9 cellular contexts compared by ENCODE assay signal in the genomic region with DNA sequence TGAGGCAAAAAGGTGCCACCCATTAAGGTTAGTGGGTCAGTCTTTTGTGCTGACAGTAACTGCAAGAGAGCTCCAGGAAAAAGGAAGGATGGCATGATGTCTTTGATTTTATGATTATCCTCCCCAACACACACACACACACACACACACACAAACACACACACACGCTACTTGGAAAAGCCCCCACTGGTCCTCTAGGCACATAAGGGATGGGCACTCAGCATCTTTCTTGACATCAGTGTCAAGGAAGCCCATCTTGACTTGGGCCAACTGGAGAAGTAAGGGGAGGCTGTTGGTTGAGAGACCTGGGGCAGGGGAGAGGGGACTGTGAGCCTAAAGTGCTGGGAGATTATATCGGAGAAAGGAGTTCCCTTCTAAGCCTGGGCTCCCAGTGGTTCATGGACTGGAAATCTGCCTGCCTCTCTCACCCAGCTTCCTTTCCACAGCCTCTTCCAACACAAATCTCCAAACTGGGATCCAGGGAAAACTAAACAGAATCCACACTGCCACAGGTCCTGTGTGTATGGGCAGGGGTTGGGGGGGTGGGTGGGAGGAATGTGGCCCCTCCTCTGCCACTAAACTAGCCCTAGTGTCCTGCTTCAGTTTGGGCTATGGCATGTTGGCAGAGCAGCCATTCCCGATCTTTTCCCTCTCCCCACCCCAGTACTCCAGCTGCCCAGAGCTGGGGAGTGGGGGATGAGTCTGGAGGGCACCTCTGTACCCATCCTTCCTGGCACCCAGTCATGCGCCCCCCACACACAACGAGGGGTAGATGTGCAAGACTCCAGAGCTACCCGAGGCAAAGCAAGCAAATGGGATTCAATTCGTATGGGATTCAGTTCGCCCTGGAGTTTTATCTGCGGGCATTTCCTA. TPM values are rescaled to one million over a fixed set of nuclear protein-coding genes. Genes with fewer than 3 reads are reported as not detected.
DNase-seq lines count a peak whose midpoint lies in the region; ATAC-seq lines count a peak whose summit lies in the region.
"Had no signal": no experiment of that assay in that cellular context is flagged by ENCODE, and none has a peak within 500 bp of the region (broad histone marks: within the 10 kb centered on the region; RNA-seq: fewer than 3 reads in every experiment).

No MANE protein-coding gene starts in this region.

- ATAC-seq in activated T-helper 17 cell treated with anti-CD3 and anti-CD28 coated beads, Interleukin-2, amount 50 U/mL, for 72 hours (replicated peaks), result no peak
- ATAC-seq in HG03045 (IDR thresholded peaks at IDR 0.05; ENCODE audit: unreplicated experiment), result no peak
- ATAC-seq in HG03025 (IDR thresholded peaks at IDR 0.05; ENCODE audit: low FRiP score, unreplicated experiment), result no peak
- no peak for ATAC-seq in HG02885 (IDR thresholded peaks at IDR 0.05; ENCODE audit: poor library complexity, unreplicated experiment)
- ATAC-seq: stimulated activated naive B cell treated with anti-CD40 and anti-IgM and Interleukin-4, amounts not matched to agents 10 μg/mL and 1 μg/mL and 100 μg/mL, for 72 hours had no signal

- peaks cover 17% of the 10 kb centered on the region for H3K27me3 Mint-ChIP-seq in activated T-helper 17 cell treated with anti-CD3 and anti-CD28 coated beads, Interleukin-2, amount 50 U/mL, for 72 hours

- no peaks in the 10 kb centered on the region for H3K36me3 Mint-ChIP-seq in activated T-helper 17 cell treated with anti-CD3 and anti-CD28 coated beads, Interleukin-2, amount 50 U/mL, for 72 hours (ENCODE audit: low read depth)
- H3K36me3 Mint-ChIP-seq: stimulated activated naive B cell treated with anti-CD40 and anti-IgM and Interleukin-4, amounts not matched to agents 10 μg/mL and 1 μg/mL and 100 μg/mL, for 72 hours had no signal

- peaks cover 11% of the 10 kb centered on the region for H3K4me1 Mint-ChIP-seq in activated T-helper 17 cell treated with anti-CD3 and anti-CD28 coated beads, Interleukin-2, amount 50 U/mL, for 72 hours

- DNase-seq in EH (ENCODE audit: low read depth), result peak; percentile 64
- peak; percentile 67 for DNase-seq in hepatic stellate cell (ENCODE audit: low spot score)
- DNase-seq in retina, result peak; percentile 28
- no peak for DNase-seq in HUDEP-2 (lab: John Stamatoyannopoulos, UW; ENCODE audit: unreplicated experiment in 76 of 76)
- DNase-seq: stimulated activated naive B cell treated with anti-CD40 and anti-IgM and Interleukin-4, amounts not matched to agents 10 μg/mL and 1 μg/mL and 100 μg/mL, for 72 hours had no signal

- no peak overlapping the region for H3K27ac Mint-ChIP-seq in activated T-helper 17 cell treated with anti-CD3 and anti-CD28 coated beads, Interleukin-2, amount 50 U/mL, for 72 hours
- H3K27ac Mint-ChIP-seq: stimulated activated naive B cell treated with anti-CD40 and anti-IgM and Interleukin-4, amounts not matched to agents 10 μg/mL and 1 μg/mL and 100 μg/mL, for 72 hours had no signal

- H3K4me3 Mint-ChIP-seq in activated T-helper 17 cell treated with anti-CD3 and anti-CD28 coated beads, Interleukin-2, amount 50 U/mL, for 72 hours, result peak overlapping the region; percentile 77
- H3K4me3 Mint-ChIP-seq: stimulated activated naive B cell treated with anti-CD40 and anti-IgM and Interleukin-4, amounts not matched to agents 10 μg/mL and 1 μg/mL and 100 μg/mL, for 72 hours had no signal

- no peaks in the 10 kb centered on the region for H3K9me3 Mint-ChIP-seq in activated T-helper 17 cell treated with anti-CD3 and anti-CD28 coated beads, Interleukin-2, amount 50 U/mL, for 72 hours
- H3K9me3 Mint-ChIP-seq: stimulated activated naive B cell treated with anti-CD40 and anti-IgM and Interleukin-4, amounts not matched to agents 10 μg/mL and 1 μg/mL and 100 μg/mL, for 72 hours had no signal

RNA-seq across cellular contexts. Expression of a gene that starts 1.6 kb away (rescaled TPM):
- not detected for total RNA-seq in activated T-helper 17 cell treated with anti-CD3 and anti-CD28 coated beads, Interleukin-2, amount 50 U/mL, for 72 hours

Comparison
In these comparisons a context has a peak if more than half of its experiments do, and no peak if none do; other contexts are left out.
1. DNase-seq: peak in EH (single experiment), hepatic stellate cell (single experiment) and retina (single experiment); none in HUDEP-2 (0 of 76).